28 cellular contexts compared by ENCODE assay signal in genomic region chr21:35635994-35636393, GRCh38.
"Had no signal": no experiment of that assay in that cellular context is flagged by ENCODE, and none has a peak within 500 bp of the region (broad histone marks: within the 10 kb centered on the region; RNA-seq: fewer than 3 reads in every experiment).

No MANE protein-coding gene starts in this region.

- H3K4me3 ChIP-seq: coronary artery, esophagus squamous epithelium, gastrocnemius medialis, lower lobe of right lung, mucosa of descending colon, psoas muscle, sigmoid colon, skin epidermis, transverse colon, upper lobe of right lung, uterus had no signal

- H3K36me3 ChIP-seq: esophagus squamous epithelium, gastrocnemius medialis, lower lobe of right lung, neutrophil, sigmoid colon, transverse colon, upper lobe of right lung, uterus had no signal

- H3K79me2 ChIP-seq: parathyroid adenoma had no signal

- H3K9me3 Mint-ChIP-seq: memory B cell; mesothelial cell of epicardium; natural killer cell treated with Interleukin-12 subunit alpha and Interleukin-12 subunit beta and Interleukin-15 and Interleukin-18, amount 100 ng/mL, for 72 hours; neural crest cell; stimulated activated naive CD8-positive, alpha-beta T cell treated with anti-CD3 and anti-CD28 coated beads, Interleukin-15, Interleukin-2, amounts not matched to agents 100 ng/mL and 50 ng/mL, for 24 hours had no signal

- H3K27ac Mint-ChIP-seq: memory B cell; mesothelial cell of epicardium; natural killer cell treated with Interleukin-12 subunit alpha and Interleukin-12 subunit beta and Interleukin-15 and Interleukin-18, amount 100 ng/mL, for 72 hours; stimulated activated naive B cell treated with anti-CD40 and anti-IgM and Interleukin-4, amounts not matched to agents 10 μg/mL and 1 μg/mL and 100 μg/mL, for 72 hours; stimulated activated naive CD8-positive, alpha-beta T cell treated with anti-CD3 and anti-CD28 coated beads, Interleukin-15, Interleukin-2, amounts not matched to agents 100 ng/mL and 50 ng/mL, for 24 hours had no signal

- H2AFZ ChIP-seq: parathyroid adenoma had no signal

- H3K27ac ChIP-seq: esophagus squamous epithelium, gastrocnemius medialis, lower lobe of right lung, neutrophil, parathyroid adenoma, psoas muscle, sigmoid colon, transverse colon, upper lobe of right lung, uterus had no signal

- H3K4me1 ChIP-seq: gastrocnemius medialis, lower lobe of right lung, parathyroid adenoma, psoas muscle, sigmoid colon, transverse colon, upper lobe of right lung, uterus had no signal

- FAIRE-seq: endothelial cell of umbilical vein had no signal

- DNase-seq: dermis blood vessel endothelial cell; effector memory CD4-positive, alpha-beta T cell; esophagus squamous epithelium; head of caudate nucleus; left ventricle myocardium superior; lower lobe of right lung; mucosa of descending colon; naive B cell; psoas muscle; right cardiac atrium; sigmoid colon; stimulated activated CD4-positive, alpha-beta T cell treated with anti-CD3 and anti-CD28 coated beads, Interleukin-15, amount 100 ng/mL, for 24 hours; stimulated activated CD4-positive, alpha-beta T cell treated with anti-CD3 and anti-CD28 coated beads, Interleukin-2, amount 100 ng/mL, for 48 hours; stimulated activated naive B cell treated with anti-CD40 and anti-IgM and Interleukin-4, amounts not matched to agents 10 μg/mL and 1 μg/mL and 100 μg/mL, for 72 hours; transverse colon; upper lobe of right lung; uterus had no signal

- H3K27me3 ChIP-seq: gastrocnemius medialis, transverse colon, upper lobe of right lung had no signal

- H3K9me3 ChIP-seq: esophagus squamous epithelium, gastrocnemius medialis, lower lobe of right lung, mucosa of descending colon, neutrophil, psoas muscle, sigmoid colon, transverse colon, upper lobe of right lung, uterus had no signal

- H3K9ac ChIP-seq: parathyroid adenoma had no signal

- H3K4me3 Mint-ChIP-seq: memory B cell; mesothelial cell of epicardium; naive B cell; natural killer cell treated with Interleukin-12 subunit alpha and Interleukin-12 subunit beta and Interleukin-15 and Interleukin-18, amount 100 ng/mL, for 72 hours; neural crest cell; stimulated activated naive B cell treated with anti-CD40 and anti-IgM and Interleukin-4, amounts not matched to agents 10 μg/mL and 1 μg/mL and 100 μg/mL, for 72 hours; stimulated activated naive CD8-positive, alpha-beta T cell treated with anti-CD3 and anti-CD28 coated beads, Interleukin-15, Interleukin-2, amounts not matched to agents 100 ng/mL and 50 ng/mL, for 24 hours had no signal

- H3K36me3 Mint-ChIP-seq: memory B cell; mesothelial cell of epicardium; naive B cell; natural killer cell treated with Interleukin-12 subunit alpha and Interleukin-12 subunit beta and Interleukin-15 and Interleukin-18, amount 100 ng/mL, for 72 hours; stimulated activated naive B cell treated with anti-CD40 and anti-IgM and Interleukin-4, amounts not matched to agents 10 μg/mL and 1 μg/mL and 100 μg/mL, for 72 hours had no signal

- H3K4me1 Mint-ChIP-seq: memory B cell; mesothelial cell of epicardium; naive B cell; stimulated activated naive B cell treated with anti-CD40 and anti-IgM and Interleukin-4, amounts not matched to agents 10 μg/mL and 1 μg/mL and 100 μg/mL, for 72 hours had no signal

- ATAC-seq: left ventricle myocardium superior; lower lobe of right lung; mucosa of descending colon; natural killer cell treated with Interleukin-12 subunit alpha and Interleukin-12 subunit beta and Interleukin-15 and Interleukin-18, amount 100 ng/mL, for 72 hours; stimulated activated naive B cell treated with anti-CD40 and anti-IgM and Interleukin-4, amounts not matched to agents 10 μg/mL and 1 μg/mL and 100 μg/mL, for 72 hours; upper lobe of right lung had no signal
